Comparison of ENCODE assay signal across 1 cellular context in genomic region chr4:99893991-99894981, GRCh38.
A peak's percentile ranks its signal among the peaks of the same experiment; 100 is the strongest.
TF ChIP-seq lines count a peak whose summit lies in the region.

Gene LAMTOR3 (minus strand): TSS chr4:99894427. CDS start chr4:99893963, 464 bp downstream.

TF ChIP-seq in GM12878, 131 proteins besides CTCF, POLR2A, EP300 and RAD21 (continued from another document and continues in another):
- no peak for TF ChIP-seq BRCA1 (IDR thresholded peaks at IDR 0.05; ENCODE audit: low read depth, low read length)
- TF ChIP-seq CEBPB (IDR thresholded peaks at IDR 0.05; ENCODE audit: borderline replicate concordance in 1 of 2, low read depth in 2 of 2, low read length in 2 of 2) = no peak
- no peak for TF ChIP-seq E2F8 (IDR thresholded peaks at IDR 0.05; ENCODE audit: low read depth, partially characterized antibody)
- peak; percentile 90 for TF ChIP-seq ZBTB40 (IDR thresholded peaks at IDR 0.05; ENCODE audit: borderline replicate concordance)
- TF ChIP-seq BMI1 (IDR thresholded peaks at IDR 0.05; ENCODE audit: borderline replicate concordance) = no peak
- TF ChIP-seq GATAD2B (conservative IDR thresholded peaks at IDR 0.05; ENCODE audit: low read depth) = no peak
- no peak for TF ChIP-seq IRF4 (IDR thresholded peaks at IDR 0.05; ENCODE audit: low read depth, low read length)
- TF ChIP-seq, protein P1, sequence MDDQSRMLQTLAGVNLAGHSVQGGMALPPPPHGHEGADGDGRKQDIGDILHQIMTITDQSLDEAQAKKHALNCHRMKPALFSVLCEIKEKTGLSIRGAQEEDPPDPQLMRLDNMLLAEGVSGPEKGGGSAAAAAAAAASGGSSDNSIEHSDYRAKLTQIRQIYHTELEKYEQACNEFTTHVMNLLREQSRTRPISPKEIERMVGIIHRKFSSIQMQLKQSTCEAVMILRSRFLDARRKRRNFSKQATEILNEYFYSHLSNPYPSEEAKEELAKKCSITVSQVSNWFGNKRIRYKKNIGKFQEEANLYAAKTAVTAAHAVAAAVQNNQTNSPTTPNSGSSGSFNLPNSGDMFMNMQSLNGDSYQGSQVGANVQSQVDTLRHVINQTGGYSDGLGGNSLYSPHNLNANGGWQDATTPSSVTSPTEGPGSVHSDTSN (IDR thresholded peaks at IDR 0.05; ENCODE audit: insufficient replicate concordance, low read depth, low read length) = peak; percentile 53
- no peak for TF ChIP-seq ZNF207 (IDR thresholded peaks at IDR 0.05; ENCODE audit: borderline replicate concordance)
- TF ChIP-seq NFXL1 (IDR thresholded peaks at IDR 0.05; ENCODE audit: borderline replicate concordance) = no peak
- peak; percentile 73; the same call in 1 of the 2 replicates for TF ChIP-seq MTA2 (IDR thresholded peaks at IDR 0.05; ENCODE audit: low read depth)
- no peak for TF ChIP-seq SUPT20H (IDR thresholded peaks at IDR 0.05; ENCODE audit: borderline replicate concordance, control insufficient read depth, low read depth, low read length)
- TF ChIP-seq SREBF1 (IDR thresholded peaks at IDR 0.05; ENCODE audit: low read length) = peak; percentile 75
- TF ChIP-seq CREB1 (IDR thresholded peaks at IDR 0.05; ENCODE audit: low read depth) = peak; percentile 94
- TF ChIP-seq SP1 (IDR thresholded peaks at IDR 0.05; ENCODE audit: low read depth, low read length) = peak; percentile 49
- TF ChIP-seq MAX (IDR thresholded peaks at IDR 0.05; ENCODE audit: low read depth, low read length) = peak; percentile 51; the same call in 1 of the 2 replicates
- TF ChIP-seq YBX1 (IDR thresholded peaks at IDR 0.05) = no peak
- TF ChIP-seq MTA3 (IDR thresholded peaks at IDR 0.05; ENCODE audit: borderline replicate concordance, low read length) = 0 out of 2 replicates have a peak, but pooled peaks have one; percentile 42
- no peak for TF ChIP-seq IRF3 (IDR thresholded peaks at IDR 0.05)
- TF ChIP-seq SMAD1 (IDR thresholded peaks at IDR 0.05; ENCODE audit: low read depth, partially characterized antibody) = no peak
- TF ChIP-seq, protein P2, sequence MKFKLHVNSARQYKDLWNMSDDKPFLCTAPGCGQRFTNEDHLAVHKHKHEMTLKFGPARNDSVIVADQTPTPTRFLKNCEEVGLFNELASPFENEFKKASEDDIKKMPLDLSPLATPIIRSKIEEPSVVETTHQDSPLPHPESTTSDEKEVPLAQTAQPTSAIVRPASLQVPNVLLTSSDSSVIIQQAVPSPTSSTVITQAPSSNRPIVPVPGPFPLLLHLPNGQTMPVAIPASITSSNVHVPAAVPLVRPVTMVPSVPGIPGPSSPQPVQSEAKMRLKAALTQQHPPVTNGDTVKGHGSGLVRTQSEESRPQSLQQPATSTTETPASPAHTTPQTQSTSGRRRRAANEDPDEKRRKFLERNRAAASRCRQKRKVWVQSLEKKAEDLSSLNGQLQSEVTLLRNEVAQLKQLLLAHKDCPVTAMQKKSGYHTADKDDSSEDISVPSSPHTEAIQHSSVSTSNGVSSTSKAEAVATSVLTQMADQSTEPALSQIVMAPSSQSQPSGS (IDR thresholded peaks at IDR 0.05; ENCODE audit: low read length) = no peak
- peak; percentile 47; the same call in 1 of the 2 replicates for TF ChIP-seq TARDBP (IDR thresholded peaks at IDR 0.05; ENCODE audit: borderline replicate concordance)
- no peak for TF ChIP-seq E4F1 (IDR thresholded peaks at IDR 0.05; ENCODE audit: borderline replicate concordance, partially characterized antibody)
- TF ChIP-seq EGR1 (IDR thresholded peaks at IDR 0.05; ENCODE audit: borderline replicate concordance in 1 of 2, low read depth in 2 of 2, low read length in 2 of 2) = peak in 1 of 2 experiments; percentile 62; a peak in 1 of 3 replicates
- no peak for TF ChIP-seq ZZZ3 (IDR thresholded peaks at IDR 0.05; ENCODE audit: control insufficient read depth, insufficient read length, low read depth)
- TF ChIP-seq POU2F2 (IDR thresholded peaks at IDR 0.05; ENCODE audit: borderline replicate concordance, low read depth, low read length) = peak; percentile 47; the same call in 1 of the 3 replicates
- peak; percentile 74 for TF ChIP-seq NR2C2 (IDR thresholded peaks at IDR 0.05; ENCODE audit: borderline replicate concordance, control insufficient read depth, insufficient read length, low read depth)
- no peak for TF ChIP-seq ZNF274 (IDR thresholded peaks at IDR 0.05; ENCODE audit: insufficient read depth, insufficient read length)
- TF ChIP-seq BCL3 (IDR thresholded peaks at IDR 0.05; ENCODE audit: borderline replicate concordance, insufficient read depth, low read depth, low read length, poor library complexity, severe bottlenecking) = no peak
- TF ChIP-seq, protein P3, sequence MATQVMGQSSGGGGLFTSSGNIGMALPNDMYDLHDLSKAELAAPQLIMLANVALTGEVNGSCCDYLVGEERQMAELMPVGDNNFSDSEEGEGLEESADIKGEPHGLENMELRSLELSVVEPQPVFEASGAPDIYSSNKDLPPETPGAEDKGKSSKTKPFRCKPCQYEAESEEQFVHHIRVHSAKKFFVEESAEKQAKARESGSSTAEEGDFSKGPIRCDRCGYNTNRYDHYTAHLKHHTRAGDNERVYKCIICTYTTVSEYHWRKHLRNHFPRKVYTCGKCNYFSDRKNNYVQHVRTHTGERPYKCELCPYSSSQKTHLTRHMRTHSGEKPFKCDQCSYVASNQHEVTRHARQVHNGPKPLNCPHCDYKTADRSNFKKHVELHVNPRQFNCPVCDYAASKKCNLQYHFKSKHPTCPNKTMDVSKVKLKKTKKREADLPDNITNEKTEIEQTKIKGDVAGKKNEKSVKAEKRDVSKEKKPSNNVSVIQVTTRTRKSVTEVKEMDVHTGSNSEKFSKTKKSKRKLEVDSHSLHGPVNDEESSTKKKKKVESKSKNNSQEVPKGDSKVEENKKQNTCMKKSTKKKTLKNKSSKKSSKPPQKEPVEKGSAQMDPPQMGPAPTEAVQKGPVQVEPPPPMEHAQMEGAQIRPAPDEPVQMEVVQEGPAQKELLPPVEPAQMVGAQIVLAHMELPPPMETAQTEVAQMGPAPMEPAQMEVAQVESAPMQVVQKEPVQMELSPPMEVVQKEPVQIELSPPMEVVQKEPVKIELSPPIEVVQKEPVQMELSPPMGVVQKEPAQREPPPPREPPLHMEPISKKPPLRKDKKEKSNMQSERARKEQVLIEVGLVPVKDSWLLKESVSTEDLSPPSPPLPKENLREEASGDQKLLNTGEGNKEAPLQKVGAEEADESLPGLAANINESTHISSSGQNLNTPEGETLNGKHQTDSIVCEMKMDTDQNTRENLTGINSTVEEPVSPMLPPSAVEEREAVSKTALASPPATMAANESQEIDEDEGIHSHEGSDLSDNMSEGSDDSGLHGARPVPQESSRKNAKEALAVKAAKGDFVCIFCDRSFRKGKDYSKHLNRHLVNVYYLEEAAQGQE (IDR thresholded peaks at IDR 0.05; ENCODE audit: low read depth, low read length) = no peak
- TF ChIP-seq CHD1 (IDR thresholded peaks at IDR 0.05; ENCODE audit: low read depth, low read length) = no peak
- TF ChIP-seq JUNB (IDR thresholded peaks at IDR 0.05) = no peak
- TF ChIP-seq NFIC (IDR thresholded peaks at IDR 0.05; ENCODE audit: low read depth, low read length) = no peak; the same call in 1 of the 2 replicates
- TF ChIP-seq, protein P4, sequence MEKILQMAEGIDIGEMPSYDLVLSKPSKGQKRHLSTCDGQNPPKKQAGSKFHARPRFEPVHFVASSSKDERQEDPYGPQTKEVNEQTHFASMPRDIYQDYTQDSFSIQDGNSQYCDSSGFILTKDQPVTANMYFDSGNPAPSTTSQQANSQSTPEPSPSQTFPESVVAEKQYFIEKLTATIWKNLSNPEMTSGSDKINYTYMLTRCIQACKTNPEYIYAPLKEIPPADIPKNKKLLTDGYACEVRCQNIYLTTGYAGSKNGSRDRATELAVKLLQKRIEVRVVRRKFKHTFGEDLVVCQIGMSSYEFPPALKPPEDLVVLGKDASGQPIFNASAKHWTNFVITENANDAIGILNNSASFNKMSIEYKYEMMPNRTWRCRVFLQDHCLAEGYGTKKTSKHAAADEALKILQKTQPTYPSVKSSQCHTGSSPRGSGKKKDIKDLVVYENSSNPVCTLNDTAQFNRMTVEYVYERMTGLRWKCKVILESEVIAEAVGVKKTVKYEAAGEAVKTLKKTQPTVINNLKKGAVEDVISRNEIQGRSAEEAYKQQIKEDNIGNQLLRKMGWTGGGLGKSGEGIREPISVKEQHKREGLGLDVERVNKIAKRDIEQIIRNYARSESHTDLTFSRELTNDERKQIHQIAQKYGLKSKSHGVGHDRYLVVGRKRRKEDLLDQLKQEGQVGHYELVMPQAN (conservative IDR thresholded peaks at IDR 0.05) = no peak; the same call in 1 of the 2 replicates
- no peak for TF ChIP-seq BACH1 (IDR thresholded peaks at IDR 0.05; ENCODE audit: borderline replicate concordance)
- no peak for TF ChIP-seq KDM1A (IDR thresholded peaks at IDR 0.05; ENCODE audit: borderline replicate concordance)
- no peak for TF ChIP-seq ATF7 (IDR thresholded peaks at IDR 0.05; ENCODE audit: low read depth)
- TF ChIP-seq SRF (IDR thresholded peaks at IDR 0.05; ENCODE audit: low read depth in 2 of 2, low read length in 2 of 2) = peak in 1 of 2 experiments; percentile 73; a peak in 2 of 4 replicates
